1 cellular context compared by ENCODE assay signal in the genomic region with DNA sequence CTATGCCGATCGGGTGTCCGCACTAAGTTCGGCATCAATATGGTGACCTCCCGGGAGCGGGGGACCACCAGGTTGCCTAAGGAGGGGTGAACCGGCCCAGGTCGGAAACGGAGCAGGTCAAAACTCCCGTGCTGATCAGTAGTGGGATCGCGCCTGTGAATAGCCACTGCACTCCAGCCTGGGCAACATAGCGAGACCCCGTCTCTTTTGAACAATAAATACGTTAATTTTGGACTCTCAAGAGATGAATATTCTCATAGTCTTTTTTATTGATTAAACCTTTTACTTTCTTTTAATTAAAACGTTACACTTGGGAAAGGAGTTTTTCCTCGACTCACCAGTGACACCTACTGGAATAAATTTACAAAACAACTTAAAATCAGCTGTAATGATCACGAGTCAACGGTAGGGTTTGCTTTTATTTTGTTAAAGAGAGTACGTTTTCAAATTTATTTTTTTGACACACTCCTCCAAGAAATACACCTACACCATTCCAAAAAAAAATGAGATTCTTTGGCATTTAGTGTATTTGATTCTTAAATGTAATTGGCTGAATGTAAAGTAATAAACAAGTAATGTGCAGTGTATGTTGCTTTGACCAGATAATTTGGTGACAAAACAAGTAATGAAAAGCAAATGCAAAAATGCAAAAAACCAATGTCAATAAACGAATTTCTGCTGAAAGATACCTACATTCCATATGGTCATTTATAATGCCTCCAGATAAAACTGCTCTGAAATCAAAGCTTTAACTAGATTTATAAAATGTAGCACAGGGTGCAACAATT.
A peak's percentile ranks its signal among the peaks of the same experiment; 100 is the strongest.
TF ChIP-seq lines count a peak whose summit lies in the region.

No MANE protein-coding gene starts in this region.

TF ChIP-seq in K562, 482 proteins besides CTCF, POLR2A, EP300 and RAD21 (continued from another document and continues in another):
- TF ChIP-seq, protein P1, sequence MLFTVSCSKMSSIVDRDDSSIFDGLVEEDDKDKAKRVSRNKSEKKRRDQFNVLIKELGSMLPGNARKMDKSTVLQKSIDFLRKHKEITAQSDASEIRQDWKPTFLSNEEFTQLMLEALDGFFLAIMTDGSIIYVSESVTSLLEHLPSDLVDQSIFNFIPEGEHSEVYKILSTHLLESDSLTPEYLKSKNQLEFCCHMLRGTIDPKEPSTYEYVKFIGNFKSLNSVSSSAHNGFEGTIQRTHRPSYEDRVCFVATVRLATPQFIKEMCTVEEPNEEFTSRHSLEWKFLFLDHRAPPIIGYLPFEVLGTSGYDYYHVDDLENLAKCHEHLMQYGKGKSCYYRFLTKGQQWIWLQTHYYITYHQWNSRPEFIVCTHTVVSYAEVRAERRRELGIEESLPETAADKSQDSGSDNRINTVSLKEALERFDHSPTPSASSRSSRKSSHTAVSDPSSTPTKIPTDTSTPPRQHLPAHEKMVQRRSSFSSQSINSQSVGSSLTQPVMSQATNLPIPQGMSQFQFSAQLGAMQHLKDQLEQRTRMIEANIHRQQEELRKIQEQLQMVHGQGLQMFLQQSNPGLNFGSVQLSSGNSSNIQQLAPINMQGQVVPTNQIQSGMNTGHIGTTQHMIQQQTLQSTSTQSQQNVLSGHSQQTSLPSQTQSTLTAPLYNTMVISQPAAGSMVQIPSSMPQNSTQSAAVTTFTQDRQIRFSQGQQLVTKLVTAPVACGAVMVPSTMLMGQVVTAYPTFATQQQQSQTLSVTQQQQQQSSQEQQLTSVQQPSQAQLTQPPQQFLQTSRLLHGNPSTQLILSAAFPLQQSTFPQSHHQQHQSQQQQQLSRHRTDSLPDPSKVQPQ (CRISPR knock-in tag; IDR thresholded peaks at IDR 0.05; ENCODE audit: borderline replicate concordance), result no peak
- TF ChIP-seq PRMT5 (CRISPR knock-in tag; IDR thresholded peaks at IDR 0.05) (no peak), GTF2A2 (tag; IDR thresholded peaks at IDR 0.05) (no peak), L3MBTL2 (IDR thresholded peaks at IDR 0.05) (no peak), STAT5A (IDR thresholded peaks at IDR 0.05; ENCODE audit: borderline replicate concordance, low read length) (no peak), SMARCC2 (IDR thresholded peaks at IDR 0.05; ENCODE audit: low read depth) (no peak), THRAP3 (IDR thresholded peaks at IDR 0.05; ENCODE audit: borderline replicate concordance) (no peak), HSF4 (CRISPR knock-in tag; IDR thresholded peaks at IDR 0.05; ENCODE audit: borderline replicate concordance) (no peak), PCBP1 (IDR thresholded peaks at IDR 0.05; ENCODE audit: low read depth, low read length, poor library complexity, severe bottlenecking) (no peak), HDAC2 (IDR thresholded peaks at IDR 0.05) (peak; percentile 79), FOXM1 (IDR thresholded peaks at IDR 0.05; ENCODE audit: low read depth) (peak; percentile 44; the same call in 1 of the 2 replicates), FOXM1 (CRISPR knock-in tag; IDR thresholded peaks at IDR 0.05; ENCODE audit: low read depth) (no peak), ZNF77 (CRISPR knock-in tag; IDR thresholded peaks at IDR 0.05) (no peak), ZNF639 (CRISPR knock-in tag; conservative IDR thresholded peaks at IDR 0.05 in 1 of 2, IDR thresholded peaks at IDR 0.05 in 1 of 2) (peak in 1 of 2 experiments; percentile 48; a peak in 1 of 4 replicates), KLF13 (tag; IDR thresholded peaks at IDR 0.05; ENCODE audit: borderline replicate concordance, low read depth) (no peak), ZNF592 (IDR thresholded peaks at IDR 0.05) (0 out of 2 replicates have a peak, but pooled peaks have one; percentile 17), CBX1 (IDR thresholded peaks at IDR 0.05; ENCODE audit: low read depth) (no peak; the same call in 1 of the 2 replicates), BRD9 (IDR thresholded peaks at IDR 0.05; ENCODE audit: low read depth, partially characterized antibody) (peak; percentile 79), ZFX (CRISPR knock-in tag; IDR thresholded peaks at IDR 0.05) (peak; percentile 25; the same call in 1 of the 2 replicates), ESRRB (CRISPR knock-in tag; IDR thresholded peaks at IDR 0.05; ENCODE audit: borderline replicate concordance) (no peak), MAFG (tag; conservative IDR thresholded peaks at IDR 0.05) (no peak), MLX (CRISPR knock-in tag; conservative IDR thresholded peaks at IDR 0.05) (no peak), SREBF1 (IDR thresholded peaks at IDR 0.05; ENCODE audit: borderline replicate concordance, low read depth, low read length) (no peak), ZNF561 (CRISPR knock-in tag; conservative IDR thresholded peaks at IDR 0.05) (no peak), MEF2D (tag; conservative IDR thresholded peaks at IDR 0.05; ENCODE audit: low read depth) (peak; percentile 47; the same call in 1 of the 2 replicates), YY1 (IDR thresholded peaks at IDR 0.05; ENCODE audit: borderline replicate concordance in 1 of 3, control insufficient read depth in 1 of 3, extremely low read depth in 1 of 3, insufficient read depth in 3 of 3, insufficient read length in 1 of 3, insufficient replicate concordance in 2 of 3, low read depth in 1 of 3, low read length in 2 of 3) (no peak), ATF6 (CRISPR knock-in tag; IDR thresholded peaks at IDR 0.05) (no peak), SOX6 (IDR thresholded peaks at IDR 0.05) (no peak; the same call in 1 of the 2 replicates), TGIF2 (CRISPR knock-in tag; IDR thresholded peaks at IDR 0.05) (no peak), ZNF217 (CRISPR knock-in tag; IDR thresholded peaks at IDR 0.05) (no peak), GATA2 (CRISPR knock-in tag; IDR thresholded peaks at IDR 0.05) (no peak), POLR3A (IDR thresholded peaks at IDR 0.05; ENCODE audit: borderline replicate concordance, extremely low read depth, insufficient read depth, insufficient read length) (peak; percentile 83), SAFB (IDR thresholded peaks at IDR 0.05; ENCODE audit: borderline replicate concordance, low read depth, low read length) (no peak)
- TF ChIP-seq, protein P2, sequence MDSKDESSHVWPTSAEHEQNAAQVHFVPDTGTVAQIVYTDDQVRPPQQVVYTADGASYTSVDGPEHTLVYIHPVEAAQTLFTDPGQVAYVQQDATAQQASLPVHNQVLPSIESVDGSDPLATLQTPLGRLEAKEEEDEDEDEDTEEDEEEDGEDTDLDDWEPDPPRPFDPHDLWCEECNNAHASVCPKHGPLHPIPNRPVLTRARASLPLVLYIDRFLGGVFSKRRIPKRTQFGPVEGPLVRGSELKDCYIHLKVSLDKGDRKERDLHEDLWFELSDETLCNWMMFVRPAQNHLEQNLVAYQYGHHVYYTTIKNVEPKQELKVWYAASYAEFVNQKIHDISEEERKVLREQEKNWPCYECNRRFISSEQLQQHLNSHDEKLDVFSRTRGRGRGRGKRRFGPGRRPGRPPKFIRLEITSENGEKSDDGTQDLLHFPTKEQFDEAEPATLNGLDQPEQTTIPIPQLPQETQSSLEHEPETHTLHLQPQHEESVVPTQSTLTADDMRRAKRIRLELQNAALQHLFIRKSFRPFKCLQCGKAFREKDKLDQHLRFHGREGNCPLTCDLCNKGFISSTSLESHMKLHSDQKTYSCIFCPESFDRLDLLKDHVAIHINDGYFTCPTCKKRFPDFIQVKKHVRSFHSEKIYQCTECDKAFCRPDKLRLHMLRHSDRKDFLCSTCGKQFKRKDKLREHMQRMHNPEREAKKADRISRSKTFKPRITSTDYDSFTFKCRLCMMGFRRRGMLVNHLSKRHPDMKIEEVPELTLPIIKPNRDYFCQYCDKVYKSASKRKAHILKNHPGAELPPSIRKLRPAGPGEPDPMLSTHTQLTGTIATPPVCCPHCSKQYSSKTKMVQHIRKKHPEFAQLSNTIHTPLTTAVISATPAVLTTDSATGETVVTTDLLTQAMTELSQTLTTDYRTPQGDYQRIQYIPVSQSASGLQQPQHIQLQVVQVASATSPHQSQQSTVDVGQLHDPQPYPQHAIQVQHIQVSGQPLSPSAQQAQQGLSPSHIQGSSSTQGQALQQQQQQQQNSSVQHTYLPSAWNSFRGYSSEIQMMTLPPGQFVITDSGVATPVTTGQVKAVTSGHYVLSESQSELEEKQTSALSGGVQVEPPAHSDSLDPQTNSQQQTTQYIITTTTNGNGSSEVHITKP (IDR thresholded peaks at IDR 0.05; ENCODE audit: partially characterized antibody), result no peak
- TF ChIP-seq, protein P3, sequence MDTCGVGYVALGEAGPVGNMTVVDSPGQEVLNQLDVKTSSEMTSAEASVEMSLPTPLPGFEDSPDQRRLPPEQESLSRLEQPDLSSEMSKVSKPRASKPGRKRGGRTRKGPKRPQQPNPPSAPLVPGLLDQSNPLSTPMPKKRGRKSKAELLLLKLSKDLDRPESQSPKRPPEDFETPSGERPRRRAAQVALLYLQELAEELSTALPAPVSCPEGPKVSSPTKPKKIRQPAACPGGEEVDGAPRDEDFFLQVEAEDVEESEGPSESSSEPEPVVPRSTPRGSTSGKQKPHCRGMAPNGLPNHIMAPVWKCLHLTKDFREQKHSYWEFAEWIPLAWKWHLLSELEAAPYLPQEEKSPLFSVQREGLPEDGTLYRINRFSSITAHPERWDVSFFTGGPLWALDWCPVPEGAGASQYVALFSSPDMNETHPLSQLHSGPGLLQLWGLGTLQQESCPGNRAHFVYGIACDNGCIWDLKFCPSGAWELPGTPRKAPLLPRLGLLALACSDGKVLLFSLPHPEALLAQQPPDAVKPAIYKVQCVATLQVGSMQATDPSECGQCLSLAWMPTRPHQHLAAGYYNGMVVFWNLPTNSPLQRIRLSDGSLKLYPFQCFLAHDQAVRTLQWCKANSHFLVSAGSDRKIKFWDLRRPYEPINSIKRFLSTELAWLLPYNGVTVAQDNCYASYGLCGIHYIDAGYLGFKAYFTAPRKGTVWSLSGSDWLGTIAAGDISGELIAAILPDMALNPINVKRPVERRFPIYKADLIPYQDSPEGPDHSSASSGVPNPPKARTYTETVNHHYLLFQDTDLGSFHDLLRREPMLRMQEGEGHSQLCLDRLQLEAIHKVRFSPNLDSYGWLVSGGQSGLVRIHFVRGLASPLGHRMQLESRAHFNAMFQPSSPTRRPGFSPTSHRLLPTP (IDR thresholded peaks at IDR 0.05; ENCODE audit: borderline replicate concordance, extremely low read depth, insufficient read length), result peak; percentile 59
- TF ChIP-seq, protein P4, sequence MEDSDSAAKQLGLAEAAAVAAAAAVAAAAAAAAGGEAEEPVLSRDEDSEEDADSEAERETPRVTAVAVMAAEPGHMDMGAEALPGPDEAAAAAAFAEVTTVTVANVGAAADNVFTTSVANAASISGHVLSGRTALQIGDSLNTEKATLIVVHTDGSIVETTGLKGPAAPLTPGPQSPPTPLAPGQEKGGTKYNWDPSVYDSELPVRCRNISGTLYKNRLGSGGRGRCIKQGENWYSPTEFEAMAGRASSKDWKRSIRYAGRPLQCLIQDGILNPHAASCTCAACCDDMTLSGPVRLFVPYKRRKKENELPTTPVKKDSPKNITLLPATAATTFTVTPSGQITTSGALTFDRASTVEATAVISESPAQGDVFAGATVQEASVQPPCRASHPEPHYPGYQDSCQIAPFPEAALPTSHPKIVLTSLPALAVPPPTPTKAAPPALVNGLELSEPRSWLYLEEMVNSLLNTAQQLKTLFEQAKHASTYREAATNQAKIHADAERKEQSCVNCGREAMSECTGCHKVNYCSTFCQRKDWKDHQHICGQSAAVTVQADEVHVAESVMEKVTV (CRISPR knock-in tag; IDR thresholded peaks at IDR 0.05), result 0 out of 2 replicates have a peak, but pooled peaks have one; percentile 18
